ENCODE assay signal across 1 cellular context in the genomic region with DNA sequence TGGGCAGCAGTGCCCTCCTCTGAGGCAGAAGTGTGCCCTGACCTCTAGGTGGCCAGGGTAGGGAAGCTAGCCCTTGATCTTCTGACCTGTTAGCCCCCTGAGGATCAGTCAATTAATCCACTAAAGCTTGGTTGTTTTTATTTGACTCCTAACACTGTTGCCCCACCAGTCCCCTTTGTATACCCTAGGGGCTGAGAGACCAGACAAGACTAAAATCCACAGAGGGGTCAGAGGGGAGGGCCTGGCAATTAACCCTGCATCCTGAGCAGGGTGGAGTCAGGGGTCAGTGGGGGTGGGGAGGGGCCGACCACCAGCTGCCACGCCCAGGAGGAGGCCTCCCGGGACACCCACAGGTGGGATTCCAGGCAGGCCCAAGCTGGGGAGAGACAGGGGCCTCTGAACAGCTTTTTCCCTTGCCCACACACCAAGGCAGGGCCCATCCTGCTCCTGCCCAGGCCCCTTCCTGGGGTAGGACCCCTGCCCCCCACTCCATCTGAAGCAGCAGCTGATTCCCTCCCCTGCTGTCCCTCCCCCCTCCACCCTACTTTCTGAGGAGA.
TF ChIP-seq lines count a peak whose summit lies in the region.

No MANE protein-coding gene starts in this region.

TF ChIP-seq in H1, 55 proteins besides CTCF, POLR2A, EP300 and RAD21 (continued from another document):
- TF ChIP-seq CHD7 (IDR thresholded peaks at IDR 0.05; ENCODE audit: insufficient replicate concordance, low read length): no peak
- no peak for TF ChIP-seq FOSL1 (IDR thresholded peaks at IDR 0.05; ENCODE audit: insufficient read depth, low read depth, low read length)
- TF ChIP-seq MAX (IDR thresholded peaks at IDR 0.05): no peak
- TF ChIP-seq CHD2 (IDR thresholded peaks at IDR 0.05; ENCODE audit: low read length): no peak
- no peak for TF ChIP-seq TEAD4 (IDR thresholded peaks at IDR 0.05; ENCODE audit: low read depth, low read length)
- TF ChIP-seq CHD1 (IDR thresholded peaks at IDR 0.05; ENCODE audit: low read depth, low read length): no peak
- no peak for TF ChIP-seq SIN3A (conservative IDR thresholded peaks at IDR 0.05 in 1 of 2, IDR thresholded peaks at IDR 0.05 in 1 of 2; ENCODE audit: low read depth in 1 of 2, low read length in 2 of 2)
- no peak for TF ChIP-seq RXRA (IDR thresholded peaks at IDR 0.05; ENCODE audit: insufficient read depth, low read depth, low read length)
- no peak for TF ChIP-seq CBX5 (IDR thresholded peaks at IDR 0.05; ENCODE audit: low read depth, low read length)
- no peak for TF ChIP-seq SP4 (IDR thresholded peaks at IDR 0.05; ENCODE audit: low read length)
- no peak for TF ChIP-seq SRF (IDR thresholded peaks at IDR 0.05; ENCODE audit: low read depth, low read length)
- TF ChIP-seq NRF1 (IDR thresholded peaks at IDR 0.05; ENCODE audit: low read depth, low read length): no peak
- TF ChIP-seq TAF7 (optimal IDR thresholded peaks at IDR 0.05; ENCODE audit: borderline replicate concordance, low read depth, low read length): no peak
- no peak for TF ChIP-seq HDAC6 (IDR thresholded peaks at IDR 0.05; ENCODE audit: low read depth, low read length)
- no peak for TF ChIP-seq ASH2L (IDR thresholded peaks at IDR 0.05; ENCODE audit: low read length)
- no peak for TF ChIP-seq TAF1 (IDR thresholded peaks at IDR 0.05; ENCODE audit: low read depth, low read length)
- no peak for TF ChIP-seq CREB1 (IDR thresholded peaks at IDR 0.05)
